Comparison of ENCODE assay signal across 19 cellular contexts in genomic region chr10:70599791-70600190, GRCh38. TPM values are rescaled to one million over a fixed set of nuclear protein-coding genes. Genes with fewer than 3 reads are reported as not detected.
DNase-seq lines count a peak whose midpoint lies in the region; ATAC-seq and FAIRE-seq lines count a peak whose summit lies in the region.
"Had no signal": no experiment of that assay in that cellular context is flagged by ENCODE, and none has a peak within 500 bp of the region (broad histone marks: within the 10 kb centered on the region; RNA-seq: fewer than 3 reads in every experiment).

No MANE protein-coding gene starts in this region.

- intact Hi-C loops in activated T-helper 1 cell treated with anti-CD3 and anti-CD28 coated beads, Interleukin-12 subunit alpha, Interleukin-12 subunit beta, Interleukin-2, Interleukin-4 antibody, amounts not matched to agents 30 ng/mL and 10 ng/mL and 1 ng/mL, durations not matched to agents 14 hours and 24 hours and 36 hours (cut with micrococcal nuclease) = no loop called here

- no peak for ATAC-seq in HG03097 (IDR thresholded peaks at IDR 0.05; ENCODE audit: low FRiP score, unreplicated experiment)

- no peaks in the 10 kb centered on the region for H3K27me3 Mint-ChIP-seq in activated naive CD4-positive, alpha-beta T cell treated with anti-CD3 and anti-CD28 coated beads, Interleukin-2, amount 50 U/mL, for 24 hours
- H3K27me3 Mint-ChIP-seq in activated T-helper 1 cell treated with anti-CD3 and anti-CD28 coated beads, Interleukin-12 subunit alpha, Interleukin-12 subunit beta, Interleukin-2, Interleukin-4 antibody, amounts not matched to agents 30 ng/mL and 10 ng/mL and 1 ng/mL, durations not matched to agents 14 hours and 24 hours and 36 hours (ENCODE audit: insufficient read depth) = no peaks in the 10 kb centered on the region
- H3K27me3 Mint-ChIP-seq: IgD-negative memory B cell had no signal

- DNase-seq in activated naive CD4-positive, alpha-beta T cell treated with anti-CD3 and anti-CD28 coated beads, Interleukin-2, amount 50 U/mL, for 16 hours = no peak
- DNase-seq in activated T-helper 1 cell treated with anti-CD3 and anti-CD28 coated beads, Interleukin-12 subunit alpha, Interleukin-12 subunit beta, Interleukin-2, Interleukin-4 antibody, amounts not matched to agents 30 ng/mL and 10 ng/mL and 1 ng/mL, durations not matched to agents 14 hours and 24 hours and 36 hours (ENCODE audit: low spot score) = no peak
- peak; percentile 82 for DNase-seq in mesenteric fat pad (ENCODE audit: low spot score)
- no peak for DNase-seq in urothelium cell line (ENCODE audit: low spot score)
- no peak for DNase-seq in effector CD8-positive, alpha-beta T cell (lab: John Stamatoyannopoulos, UW)
- no peak for DNase-seq in GM03348 (ENCODE audit: low spot score)
- DNase-seq: DMS153, GDM1, GOT3, MG63, NCI-H1417 treated with DMSO at 0.1 percent for 48 hours, NCI-H524 treated with DMSO at 0.1 percent for 48 hours, substantia nigra had no signal

- peaks cover 15% of the 10 kb centered on the region for H3K36me3 Mint-ChIP-seq in activated naive CD4-positive, alpha-beta T cell treated with anti-CD3 and anti-CD28 coated beads, Interleukin-2, amount 50 U/mL, for 24 hours
- H3K36me3 Mint-ChIP-seq in activated T-helper 1 cell treated with anti-CD3 and anti-CD28 coated beads, Interleukin-12 subunit alpha, Interleukin-12 subunit beta, Interleukin-2, Interleukin-4 antibody, amounts not matched to agents 30 ng/mL and 10 ng/mL and 1 ng/mL, durations not matched to agents 14 hours and 24 hours and 36 hours (ENCODE audit: low read depth) = peaks cover 35% of the 10 kb centered on the region
- H3K36me3 Mint-ChIP-seq: CD14-positive monocyte, IgD-negative memory B cell had no signal

- H3K27ac Mint-ChIP-seq in activated naive CD4-positive, alpha-beta T cell treated with anti-CD3 and anti-CD28 coated beads, Interleukin-2, amount 50 U/mL, for 24 hours = no peak overlapping the region
- H3K27ac Mint-ChIP-seq in activated T-helper 1 cell treated with anti-CD3 and anti-CD28 coated beads, Interleukin-12 subunit alpha, Interleukin-12 subunit beta, Interleukin-2, Interleukin-4 antibody, amounts not matched to agents 30 ng/mL and 10 ng/mL and 1 ng/mL, durations not matched to agents 14 hours and 24 hours and 36 hours = no peak overlapping the region
- H3K27ac Mint-ChIP-seq: CD14-positive monocyte had no signal

- H3K4me1 Mint-ChIP-seq in activated naive CD4-positive, alpha-beta T cell treated with anti-CD3 and anti-CD28 coated beads, Interleukin-2, amount 50 U/mL, for 24 hours = peaks cover 54% of the 10 kb centered on the region
- H3K4me1 Mint-ChIP-seq in activated T-helper 1 cell treated with anti-CD3 and anti-CD28 coated beads, Interleukin-12 subunit alpha, Interleukin-12 subunit beta, Interleukin-2, Interleukin-4 antibody, amounts not matched to agents 30 ng/mL and 10 ng/mL and 1 ng/mL, durations not matched to agents 14 hours and 24 hours and 36 hours (ENCODE audit: low read depth) = peaks cover 45% of the 10 kb centered on the region

- peak; percentile 62 for FAIRE-seq in urothelium cell line (lab: Jason Lieb, UNC)
- FAIRE-seq: endothelial cell of umbilical vein, TTC549 had no signal

- no peaks in the 10 kb centered on the region for H3K9me3 Mint-ChIP-seq in activated naive CD4-positive, alpha-beta T cell treated with anti-CD3 and anti-CD28 coated beads, Interleukin-2, amount 50 U/mL, for 24 hours
- no peaks in the 10 kb centered on the region for H3K9me3 Mint-ChIP-seq in activated T-helper 1 cell treated with anti-CD3 and anti-CD28 coated beads, Interleukin-12 subunit alpha, Interleukin-12 subunit beta, Interleukin-2, Interleukin-4 antibody, amounts not matched to agents 30 ng/mL and 10 ng/mL and 1 ng/mL, durations not matched to agents 14 hours and 24 hours and 36 hours
- H3K9me3 Mint-ChIP-seq: CD14-positive monocyte, IgD-negative memory B cell had no signal

- peak overlapping the region; percentile 68 for H3K4me3 Mint-ChIP-seq in activated naive CD4-positive, alpha-beta T cell treated with anti-CD3 and anti-CD28 coated beads, Interleukin-2, amount 50 U/mL, for 24 hours
- H3K4me3 Mint-ChIP-seq in activated T-helper 1 cell treated with anti-CD3 and anti-CD28 coated beads, Interleukin-12 subunit alpha, Interleukin-12 subunit beta, Interleukin-2, Interleukin-4 antibody, amounts not matched to agents 30 ng/mL and 10 ng/mL and 1 ng/mL, durations not matched to agents 14 hours and 24 hours and 36 hours = peak overlapping the region; percentile 95

RNA-seq across cellular contexts. Expression of gene PRF1, which starts 2.8 kb away (rescaled TPM):
- 100 and 103 TPM in 2 replicates for total RNA-seq in activated T-helper 1 cell treated with anti-CD3 and anti-CD28 coated beads, Interleukin-12 subunit alpha, Interleukin-12 subunit beta, Interleukin-2, Interleukin-4 antibody, amounts not matched to agents 30 ng/mL and 10 ng/mL and 1 ng/mL, durations not matched to agents 14 hours and 24 hours and 36 hours
- 4.0 TPM for total RNA-seq in mesenteric fat pad
- total RNA-seq: endothelial cell of umbilical vein had no signal

Comparison
In these comparisons a context has a peak if more than half of its experiments do, and no peak if none do; other contexts are left out.
1. RNA of gene PRF1, which starts 2.8 kb away (total RNA-seq): 100 to 103 TPM in activated T-helper 1 cell treated with anti-CD3 and anti-CD28 coated beads, Interleukin-12 subunit alpha, Interleukin-12 subunit beta, Interleukin-2, Interleukin-4 antibody, amounts not matched to agents 30 ng/mL and 10 ng/mL and 1 ng/mL, durations not matched to agents 14 hours and 24 hours and 36 hours; 4.0 TPM in mesenteric fat pad (single experiment); every median in the first group is over 10 times any median in the second.